9 cellular contexts compared by ENCODE assay signal in the genomic region with DNA sequence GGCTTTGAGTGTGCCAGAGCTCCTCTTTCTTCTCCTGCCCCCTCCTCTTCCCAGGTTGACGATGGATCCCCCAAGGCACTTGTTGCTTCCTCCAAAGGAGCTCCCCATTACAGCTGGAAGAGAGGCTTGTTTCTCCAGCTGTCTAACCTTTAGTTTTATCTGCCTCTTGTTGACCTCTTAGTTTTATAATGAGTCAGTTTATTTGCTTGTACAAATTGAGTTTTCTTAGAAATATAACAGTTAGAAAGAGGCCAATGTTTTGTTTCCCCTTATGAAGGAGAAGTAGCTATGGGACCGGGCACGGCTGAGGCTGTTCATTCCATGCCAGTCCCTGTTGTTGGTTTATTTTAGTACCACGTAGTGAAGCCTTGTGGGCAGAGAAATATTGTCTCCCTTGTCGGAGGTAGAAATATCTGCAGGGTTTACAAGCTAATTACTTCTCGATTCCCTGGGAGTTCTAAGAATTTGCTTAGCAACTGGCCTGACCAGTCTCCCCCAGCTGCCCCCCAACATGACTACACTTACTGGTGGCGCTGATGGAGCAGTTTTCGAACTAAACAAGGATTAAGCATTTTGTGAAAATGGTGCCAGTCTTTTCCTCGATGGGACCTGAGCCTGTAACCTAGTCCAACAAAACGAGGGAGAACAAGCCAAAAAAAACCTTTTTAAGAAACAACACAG.
DNase-seq lines count a peak whose midpoint lies in the region; ATAC-seq and TF ChIP-seq lines count a peak whose summit lies in the region.
"Had no signal": no experiment of that assay in that cellular context is flagged by ENCODE, and none has a peak within 500 bp of the region (broad histone marks: within the 10 kb centered on the region; RNA-seq: fewer than 3 reads in every experiment).

No MANE protein-coding gene starts in this region.

- peak; percentile 50 for DNase-seq in DMS53 (lab: John Stamatoyannopoulos, UW)
- DNase-seq in DMS53 treated with DMSO at 0.1 percent for 48 hours (lab: John Stamatoyannopoulos, UW; ENCODE audit: unreplicated experiment): no peak
- DNase-seq in fibroblast of the aortic adventitia (ENCODE audit: low read depth): peak; percentile 21
- DNase-seq in NCI-H2227 treated with DMSO at 0.1 percent for 48 hours (lab: John Stamatoyannopoulos, UW): no peak
- no peak for DNase-seq in EL
- DNase-seq: activated CD4-positive, alpha-beta memory T cell treated with anti-CD3 and anti-CD28 coated beads, Interleukin-2, amount 10 ng/mL, durations not matched to agents 7 days and 5 days had no signal

- peaks cover 4% of the 10 kb centered on the region for H3K9me3 Mint-ChIP-seq in nephron
- H3K9me3 Mint-ChIP-seq: activated CD4-positive, alpha-beta memory T cell treated with anti-CD3 and anti-CD28 coated beads, Interleukin-2, amount 10 ng/mL, durations not matched to agents 7 days and 5 days had no signal

- no peaks in the 10 kb centered on the region for H3K36me3 Mint-ChIP-seq in nephron (ENCODE audit: low read depth)

- TF ChIP-seq CTCF in fibroblast of the aortic adventitia (IDR thresholded peaks at IDR 0.05; ENCODE audit: insufficient read depth, low read length): no peak
- no peak for TF ChIP-seq CTCF in nephron (IDR thresholded peaks at IDR 0.05; ENCODE audit: unreplicated experiment in 3 of 3)

- H3K4me1 Mint-ChIP-seq in nephron: peaks cover 63% of the 10 kb centered on the region
- H3K4me1 Mint-ChIP-seq: activated CD4-positive, alpha-beta memory T cell treated with anti-CD3 and anti-CD28 coated beads, Interleukin-2, amount 10 ng/mL, durations not matched to agents 7 days and 5 days had no signal

- H3K27ac Mint-ChIP-seq in nephron: peak overlapping the region; percentile 97 to 99 (median 97)
- H3K27ac Mint-ChIP-seq: activated CD4-positive, alpha-beta memory T cell treated with anti-CD3 and anti-CD28 coated beads, Interleukin-2, amount 10 ng/mL, durations not matched to agents 7 days and 5 days had no signal

- WGBS in urinary bladder: 27% methylated on average over 10 of the region's 10 CpGs

- no peak for ATAC-seq in GM21619 (IDR thresholded peaks at IDR 0.05; ENCODE audit: unreplicated experiment)

- H3K4me3 ChIP-seq in fibroblast of the aortic adventitia (ENCODE audit: low read depth, low read length) (no peak overlapping the region), urinary bladder (ENCODE audit: low read depth, low read length) (no peak overlapping the region)

- H3K36me3 ChIP-seq in urinary bladder (ENCODE audit: insufficient read depth): no peaks in the 10 kb centered on the region

- H3K4me1 ChIP-seq in urinary bladder (ENCODE audit: insufficient read depth): peaks cover 1% of the 10 kb centered on the region

- H3K27ac ChIP-seq in urinary bladder (ENCODE audit: low read depth): peak overlapping the region; percentile 53

- H3K27me3 Mint-ChIP-seq in nephron (ENCODE audit: low read depth): no peaks in the 10 kb centered on the region

- H3K4me3 Mint-ChIP-seq in nephron: peak overlapping the region in 2 of 3 experiments; percentile 22 to 49
- H3K4me3 Mint-ChIP-seq: activated CD4-positive, alpha-beta memory T cell treated with anti-CD3 and anti-CD28 coated beads, Interleukin-2, amount 10 ng/mL, durations not matched to agents 7 days and 5 days had no signal

Comparison
In these comparisons a context has a peak if more than half of its experiments do, and no peak if none do; other contexts are left out.
1. DNase-seq: peak in DMS53 (single experiment) and fibroblast of the aortic adventitia (single experiment); none in DMS53 treated with DMSO at 0.1 percent for 48 hours (single experiment), NCI-H2227 treated with DMSO at 0.1 percent for 48 hours (single experiment) and EL (single experiment).